Comparison of ENCODE assay signal across 1 cellular context in the genomic region with DNA sequence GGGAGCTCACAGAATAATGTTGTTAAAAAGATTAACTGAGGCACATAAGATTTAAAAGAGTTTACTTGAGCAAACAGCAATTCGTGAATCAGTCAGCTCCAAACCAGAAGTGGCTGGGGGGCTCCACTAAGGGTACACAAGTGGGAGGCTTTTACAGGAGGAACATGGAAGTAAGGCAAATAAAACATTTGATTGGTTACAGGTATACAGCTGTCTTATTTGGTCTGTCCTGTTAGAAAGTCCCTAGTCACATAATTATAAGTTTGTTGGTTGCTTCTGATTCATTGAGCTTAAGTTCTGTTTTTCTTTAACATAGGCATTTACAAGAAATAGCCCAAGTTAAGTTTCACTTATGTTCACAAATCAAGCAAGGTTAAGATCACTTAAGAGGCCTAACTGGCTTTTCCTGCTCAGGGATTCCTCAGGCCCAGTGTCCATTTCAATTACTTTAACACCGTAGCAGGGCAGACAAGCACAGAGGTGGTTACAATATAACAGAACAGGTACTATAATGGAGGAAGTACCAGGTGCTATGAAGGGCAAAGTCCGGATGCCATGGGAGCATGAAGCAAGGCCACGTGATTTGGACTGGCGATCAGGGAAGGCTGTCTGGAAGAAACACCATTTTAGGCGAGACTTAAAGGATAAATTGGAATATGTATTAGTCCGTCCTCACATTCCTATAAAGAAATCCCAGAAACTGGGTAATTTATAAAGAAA.
TF ChIP-seq lines count a peak whose summit lies in the region.

No MANE protein-coding gene starts in this region.

TF ChIP-seq in SK-N-SH, 30 proteins besides CTCF, POLR2A, EP300 and RAD21:
- TF ChIP-seq, protein P1, sequence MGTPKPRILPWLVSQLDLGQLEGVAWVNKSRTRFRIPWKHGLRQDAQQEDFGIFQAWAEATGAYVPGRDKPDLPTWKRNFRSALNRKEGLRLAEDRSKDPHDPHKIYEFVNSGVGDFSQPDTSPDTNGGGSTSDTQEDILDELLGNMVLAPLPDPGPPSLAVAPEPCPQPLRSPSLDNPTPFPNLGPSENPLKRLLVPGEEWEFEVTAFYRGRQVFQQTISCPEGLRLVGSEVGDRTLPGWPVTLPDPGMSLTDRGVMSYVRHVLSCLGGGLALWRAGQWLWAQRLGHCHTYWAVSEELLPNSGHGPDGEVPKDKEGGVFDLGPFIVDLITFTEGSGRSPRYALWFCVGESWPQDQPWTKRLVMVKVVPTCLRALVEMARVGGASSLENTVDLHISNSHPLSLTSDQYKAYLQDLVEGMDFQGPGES (IDR thresholded peaks at IDR 0.05; ENCODE audit: low read depth, low read length): no peak
- TF ChIP-seq FOXM1 (IDR thresholded peaks at IDR 0.05; ENCODE audit: low read depth) (no peak), RXRA (IDR thresholded peaks at IDR 0.05; ENCODE audit: borderline replicate concordance, low read depth) (no peak), POLR2AphosphoS5 (IDR thresholded peaks at IDR 0.05; ENCODE audit: low read depth, low read length) (no peak), SIN3A (IDR thresholded peaks at IDR 0.05; ENCODE audit: borderline replicate concordance, low read depth, low read length) (no peak), CHD2 (IDR thresholded peaks at IDR 0.05; ENCODE audit: low read length, partially characterized antibody) (no peak), TCF12 (IDR thresholded peaks at IDR 0.05) (no peak), NFIC (IDR thresholded peaks at IDR 0.05; ENCODE audit: borderline replicate concordance) (no peak), ELF1 (IDR thresholded peaks at IDR 0.05) (no peak), RCOR1 (IDR thresholded peaks at IDR 0.05; ENCODE audit: low read length) (no peak), GATA2 (CRISPR knock-in tag; IDR thresholded peaks at IDR 0.05) (no peak), FOXJ3 (CRISPR knock-in tag; IDR thresholded peaks at IDR 0.05) (no peak), SMC3 (IDR thresholded peaks at IDR 0.05; ENCODE audit: low read depth, low read length) (no peak), GABPA (IDR thresholded peaks at IDR 0.05; ENCODE audit: low read depth) (no peak), FOSL2 (IDR thresholded peaks at IDR 0.05; ENCODE audit: borderline replicate concordance, low read depth) (no peak), RFX5 (IDR thresholded peaks at IDR 0.05; ENCODE audit: low read length) (no peak)
- TF ChIP-seq, protein P2, sequence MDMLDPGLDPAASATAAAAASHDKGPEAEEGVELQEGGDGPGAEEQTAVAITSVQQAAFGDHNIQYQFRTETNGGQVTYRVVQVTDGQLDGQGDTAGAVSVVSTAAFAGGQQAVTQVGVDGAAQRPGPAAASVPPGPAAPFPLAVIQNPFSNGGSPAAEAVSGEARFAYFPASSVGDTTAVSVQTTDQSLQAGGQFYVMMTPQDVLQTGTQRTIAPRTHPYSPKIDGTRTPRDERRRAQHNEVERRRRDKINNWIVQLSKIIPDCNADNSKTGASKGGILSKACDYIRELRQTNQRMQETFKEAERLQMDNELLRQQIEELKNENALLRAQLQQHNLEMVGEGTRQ (IDR thresholded peaks at IDR 0.05; ENCODE audit: borderline replicate concordance, low read depth, low read length): no peak
TF ChIP-seq in SK-N-SH: peak in this region for 0.
